ENCODE assay signal across 18 cellular contexts in the genomic region with DNA sequence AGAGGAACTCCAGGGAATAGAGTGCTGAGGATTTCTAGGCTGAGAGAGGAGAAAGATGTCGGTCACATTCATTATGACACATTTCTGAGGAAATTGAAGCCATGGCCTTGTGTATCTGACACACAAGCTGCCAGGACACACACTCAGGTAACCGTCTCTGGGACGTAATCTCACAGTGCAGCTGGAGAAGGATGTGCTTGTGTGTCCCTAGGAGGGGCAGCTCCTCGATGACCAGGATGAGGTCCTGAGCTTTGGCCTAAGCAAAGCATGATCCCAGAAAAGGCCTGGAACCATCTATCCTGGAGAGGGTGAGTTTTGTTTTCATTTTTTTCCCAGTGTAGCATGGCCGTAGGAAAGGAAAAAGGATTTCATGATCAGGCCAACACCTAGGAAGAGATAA.
"Had no signal": no experiment of that assay in that cellular context is flagged by ENCODE, and none has a peak within 500 bp of the region (broad histone marks: within the 10 kb centered on the region; RNA-seq: fewer than 3 reads in every experiment).

No MANE protein-coding gene starts in this region.

- ATAC-seq: activated CD8-positive, alpha-beta T cell treated with anti-CD3 and anti-CD28 coated beads, Interleukin-2, amount 10 ng/mL, durations not matched to agents 7 days and 5 days; foreskin keratinocyte had no signal

- H3K27ac ChIP-seq: foreskin keratinocyte had no signal

- H3K4me3 Mint-ChIP-seq: activated CD8-positive, alpha-beta T cell treated with anti-CD3 and anti-CD28 coated beads, Interleukin-2, amount 10 ng/mL, durations not matched to agents 7 days and 5 days; activated naive CD8-positive, alpha-beta T cell treated with anti-CD3 and anti-CD28 coated beads for 36 hours; activated T-cell treated with anti-CD3 and anti-CD28 coated beads, Interleukin-2, amount 50 U/mL, for 24 hours; memory B cell; naive B cell had no signal

- DNase-seq: activated CD4-positive, alpha-beta T cell treated with anti-CD3 and anti-CD28 coated beads for 1 hour; activated CD4-positive, alpha-beta T cell treated with anti-CD3 and anti-CD28 coated beads, Interleukin-2, amount 50 U/mL, for 1 hour; activated CD8-positive, alpha-beta memory T cell treated with anti-CD3 and anti-CD28 coated beads, Interleukin-2, amount 50 U/mL, for 4 hours; activated CD8-positive, alpha-beta T cell treated with anti-CD3 and anti-CD28 coated beads, Interleukin-2, amount 10 ng/mL, durations not matched to agents 7 days and 5 days; activated naive CD4-positive, alpha-beta T cell treated with Interleukin-2 at 50 U/mL for 16 hours; activated naive CD8-positive, alpha-beta T cell treated with anti-CD3 and anti-CD28 coated beads for 36 hours; activated T-cell treated with anti-CD3 and anti-CD28 coated beads, Interleukin-2, amount 50 U/mL, for 24 hours; effector CD4-positive, alpha-beta T cell; foreskin keratinocyte; glutamatergic neuron; hypothalamus; naive B cell; nucleus accumbens; retina; stimulated activated CD4-positive, alpha-beta T cell treated with anti-CD3 and anti-CD28 coated beads, Interleukin-4, amount 100 ng/mL, for 24 hours; stimulated activated naive CD4-positive, alpha-beta T cell treated with Interleukin-2 at 50 U/mL for 16 hours; T-helper 9 cell had no signal

- H3K4me1 ChIP-seq: foreskin keratinocyte had no signal

- H3K4me1 Mint-ChIP-seq: activated naive CD8-positive, alpha-beta T cell treated with anti-CD3 and anti-CD28 coated beads for 36 hours had no signal

- H3K27me3 ChIP-seq: foreskin keratinocyte had no signal

- H3K27me3 Mint-ChIP-seq: activated naive CD8-positive, alpha-beta T cell treated with anti-CD3 and anti-CD28 coated beads for 36 hours; activated T-cell treated with anti-CD3 and anti-CD28 coated beads, Interleukin-2, amount 50 U/mL, for 24 hours; memory B cell had no signal
